ENCODE assay signal across 8 cellular contexts in the genomic region with DNA sequence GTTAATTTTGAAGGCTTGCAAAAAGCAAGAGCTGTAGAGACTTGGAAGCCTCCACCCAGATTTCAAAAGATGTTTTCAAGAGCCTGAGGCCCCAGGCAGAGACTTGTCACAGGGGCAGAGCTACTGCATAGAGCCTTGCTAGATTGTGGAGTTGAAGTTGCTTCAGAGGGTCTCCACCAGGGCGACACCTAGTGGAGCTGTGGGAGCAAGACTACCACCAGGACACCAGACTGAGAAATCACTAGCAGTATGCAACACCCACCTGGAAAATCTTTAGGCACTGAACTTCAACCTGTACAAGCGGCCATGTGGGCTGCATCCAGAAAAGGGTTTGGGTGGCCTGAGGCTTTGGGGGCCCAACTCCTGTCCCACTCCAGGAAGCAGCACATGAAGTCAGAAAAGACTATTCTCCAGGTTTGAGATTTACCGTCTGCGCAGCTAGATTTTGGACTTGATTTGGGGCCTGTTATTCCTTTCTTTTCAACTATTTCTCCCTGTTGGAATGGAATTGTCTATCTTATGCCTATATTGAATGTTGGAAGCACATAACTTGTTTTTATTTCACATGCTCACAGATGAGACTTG.
DNase-seq lines count a peak whose midpoint lies in the region; ATAC-seq and TF ChIP-seq lines count a peak whose summit lies in the region.

No MANE protein-coding gene starts in this region.

- H3K36me3 ChIP-seq in fibroblast of lung (ENCODE audit: control insufficient read depth, insufficient read depth, low read length) (no peaks in the 10 kb centered on the region), osteoblast (ENCODE audit: insufficient read depth, low read length) (no peaks in the 10 kb centered on the region)

- H3K4me1 ChIP-seq in fibroblast of lung (ENCODE audit: control insufficient read depth, extremely low read depth, insufficient read depth, low read length) (no peaks in the 10 kb centered on the region), osteoblast (ENCODE audit: insufficient read depth, low read length) (no peaks in the 10 kb centered on the region)

- H3K9me3 ChIP-seq in fibroblast of lung (ENCODE audit: control insufficient read depth, insufficient read depth, low read depth, low read length) (no peaks in the 10 kb centered on the region), osteoblast (ENCODE audit: low read depth, low read length) (no peaks in the 10 kb centered on the region)

- DNase-seq in SIG-M5 treated with dmso at 0.1 percent for 504 hours (lab: John Stamatoyannopoulos, UW; ENCODE audit: unreplicated experiment) (peak; percentile 48), SIG-M5 (lab: John Stamatoyannopoulos, UW) (no peak), NCI-H146 treated with DMSO at 0.1 percent for 48 hours (lab: John Stamatoyannopoulos, UW; ENCODE audit: unreplicated experiment) (peak; percentile 6), fibroblast of lung (ENCODE audit: low read depth in 2 of 2) (peak; percentile 33 to 71), osteoblast (ENCODE audit: insufficient read length, low spot score, missing footprints) (peak; percentile 13), G401 (ENCODE audit: low spot score) (no peak)
- peak; percentile 2 for DNase-seq in activated CD4-positive, alpha-beta T cell treated with anti-CD3 and anti-CD28 coated beads, Interleukin-2, amount 50 U/mL, for 1 hour

- no peaks in the 10 kb centered on the region for H4K20me1 ChIP-seq in fibroblast of lung (ENCODE audit: control insufficient read depth, extremely low read depth, insufficient read depth, low read length)
- no peaks in the 10 kb centered on the region for H4K20me1 ChIP-seq in osteoblast (ENCODE audit: insufficient read depth, low read length)

- H3K27ac ChIP-seq in fibroblast of lung (ENCODE audit: insufficient read depth, low read length) (no peak overlapping the region), osteoblast (ENCODE audit: low read depth, low read length) (no peak overlapping the region)

- H3K4me2 ChIP-seq in fibroblast of lung (ENCODE audit: extremely low read depth, insufficient read depth, low read length), result no peak overlapping the region
- H3K4me2 ChIP-seq in osteoblast (ENCODE audit: insufficient read depth, low read length), result no peak overlapping the region

- H3K27me3 ChIP-seq in fibroblast of lung (ENCODE audit: control insufficient read depth, insufficient read depth, low read length) (no peaks in the 10 kb centered on the region), osteoblast (ENCODE audit: insufficient read depth, low read length) (no peaks in the 10 kb centered on the region)

- ATAC-seq in HG02642 (IDR thresholded peaks at IDR 0.05; ENCODE audit: poor library complexity, unreplicated experiment), result peak; percentile 97

- H2AFZ ChIP-seq in fibroblast of lung (ENCODE audit: low read length) (no peak overlapping the region), osteoblast (ENCODE audit: low read length) (no peak overlapping the region)

- peak; percentile 61 to 92 for TF ChIP-seq CTCF in fibroblast of lung (conservative IDR thresholded peaks at IDR 0.05 in 1 of 2, IDR thresholded peaks at IDR 0.05 in 1 of 2; ENCODE audit: low read depth in 1 of 2, low read length in 2 of 2)
- TF ChIP-seq CTCF in osteoblast (IDR thresholded peaks at IDR 0.05; ENCODE audit: extremely low read depth, low read depth, low read length), result peak; percentile 79

- H3K9ac ChIP-seq in fibroblast of lung (ENCODE audit: insufficient read depth, low read length), result no peak overlapping the region

- no peaks in the 10 kb centered on the region for H3K79me2 ChIP-seq in fibroblast of lung (ENCODE audit: control insufficient read depth, insufficient read depth, low read length)
- no peaks in the 10 kb centered on the region for H3K79me2 ChIP-seq in osteoblast (ENCODE audit: insufficient read depth, low read length)

- H3K4me3 ChIP-seq in fibroblast of lung (replicated peaks in 1 of 4; ENCODE audit: control extremely low read depth in 1 of 4, insufficient read depth in 1 of 4, low read depth in 3 of 4, low read length in 4 of 4), result no peak overlapping the region
- no peak overlapping the region for H3K4me3 ChIP-seq in osteoblast (ENCODE audit: insufficient read depth, low read length)

- in situ Hi-C loops in G401 (cut with HindIII; ENCODE audit: low sequenced_read_pairs), result no loop called here

Comparison
In these comparisons a context has a peak if more than half of its experiments do, and no peak if none do; other contexts are left out.
1. DNase-seq: peak in SIG-M5 treated with dmso at 0.1 percent for 504 hours (single experiment), NCI-H146 treated with DMSO at 0.1 percent for 48 hours (single experiment), activated CD4-positive, alpha-beta T cell treated with anti-CD3 and anti-CD28 coated beads, Interleukin-2, amount 50 U/mL, for 1 hour (single experiment), fibroblast of lung (2 of 2) and osteoblast (single experiment); none in SIG-M5 (single experiment) and G401 (single experiment).